ENCODE assay signal across 11 cellular contexts in genomic region chr7:143383642-143383957, GRCh38. TPM values are rescaled to one million over a fixed set of nuclear protein-coding genes. Genes with fewer than 3 reads are reported as not detected.
DNase-seq lines count a peak whose midpoint lies in the region; ATAC-seq and TF ChIP-seq lines count a peak whose summit lies in the region.
"Had no signal": no experiment of that assay in that cellular context is flagged by ENCODE, and none has a peak within 500 bp of the region (broad histone marks: within the 10 kb centered on the region; RNA-seq: fewer than 3 reads in every experiment).

No MANE protein-coding gene starts in this region.

- no peak for TF ChIP-seq POLR2A in IMR-90 (IDR thresholded peaks at IDR 0.05; ENCODE audit: low read depth, low read length)

- TF ChIP-seq RAD21 in IMR-90 (IDR thresholded peaks at IDR 0.05; ENCODE audit: low read length) = no peak

- POLR2A ChIA-PET in IMR-90 (lab: Charles Lee; ENCODE audit: unreplicated experiment) = interaction anchor here (1.2 kb wide), 1 partner anchor 14 kb away, joined by 4 read pairs; no protein-coding TSS in a partner anchor

- TF ChIP-seq CTCF in IMR-90 (conservative IDR thresholded peaks at IDR 0.05; ENCODE audit: low read depth, low read length) (no peak), astrocyte of the spinal cord (IDR thresholded peaks at IDR 0.05; ENCODE audit: low read depth, low read length) (no peak)

- H2BK5ac ChIP-seq in IMR-90 (ENCODE audit: low read depth, low read length, poor library complexity, severe bottlenecking) = no peak overlapping the region

- H2BK120ac ChIP-seq in IMR-90 (ENCODE audit: low read depth, low read length) = no peak overlapping the region

- H3K9ac ChIP-seq in IMR-90 (ENCODE audit: low read depth, low read length) (peak overlapping the region; percentile 97), stomach smooth muscle (ENCODE audit: low read length in 2 of 2) (peak overlapping the region in 1 of 2 donors; percentile 51)

- H3K4me3 ChIP-seq in IMR-90 (ENCODE audit: insufficient read depth, low read depth, low read length) (peak overlapping the region; percentile 68), astrocyte of the spinal cord (ENCODE audit: low read depth, low read length) (peak overlapping the region; percentile 95), stomach smooth muscle (ENCODE audit: low read length in 2 of 2) (peak overlapping the region; percentile 44 to 89)

- no peak overlapping the region for H2BK15ac ChIP-seq in IMR-90 (ENCODE audit: low read depth, low read length)

- H4K91ac ChIP-seq in IMR-90 (ENCODE audit: insufficient read depth, low read depth, low read length) = no peak overlapping the region

- H3K27me3 ChIP-seq in IMR-90 (ENCODE audit: control insufficient read depth, insufficient read depth, low read length) = no peaks in the 10 kb centered on the region
- no peaks in the 10 kb centered on the region for H3K27me3 ChIP-seq in stomach smooth muscle (ENCODE audit: control insufficient read depth in 1 of 2, insufficient read depth in 2 of 2, low read length in 2 of 2)

- WGBS in IMR-90 (ENCODE audit: extremely low coverage in 2 of 2, insufficient read length in 1 of 2), 2 experiments = no CpG with 5 or more reads among the region's 1 CpG

- no peak overlapping the region for H4K5ac ChIP-seq in IMR-90 (ENCODE audit: low read depth, low read length)

- intact Hi-C loops in IMR-90 (cut with micrococcal nuclease) = loop anchor here (5.0 kb wide), 2 partner anchors 141 to 821 kb away; no protein-coding TSS in a partner anchor

- H3K79me1 ChIP-seq in IMR-90 (ENCODE audit: low read depth in 1 of 2, low read length in 2 of 2) = peaks cover 16 to 63% of the 10 kb centered on the region in 2 experiments

- no peak overlapping the region for H4K8ac ChIP-seq in IMR-90 (ENCODE audit: low read depth in 2 of 2, low read length in 2 of 2)

- H3K9me1 ChIP-seq in IMR-90 (ENCODE audit: insufficient read depth, low read length) = peaks cover 28% of the 10 kb centered on the region

- dilution Hi-C loops in IMR-90 (cut with HindIII; ENCODE audit: low sequenced_read_pairs, unreplicated experiment) = no loop called here

- H2AK5ac ChIP-seq in IMR-90 (ENCODE audit: low read depth, low read length) = no peak overlapping the region

- peak overlapping the region; percentile 88 for H3K14ac ChIP-seq in IMR-90 (replicated peaks; ENCODE audit: low read depth, low read length)

- H4K20me1 ChIP-seq in IMR-90 (ENCODE audit: insufficient read depth, low read length) = peaks cover 68% of the 10 kb centered on the region

- H3K9me3 ChIP-seq in IMR-90 (ENCODE audit: control insufficient read depth, insufficient read depth, low read length) = no peaks in the 10 kb centered on the region
- no peaks in the 10 kb centered on the region for H3K9me3 ChIP-seq in stomach smooth muscle (ENCODE audit: control insufficient read depth in 2 of 2, low read length in 2 of 2)

- peak overlapping the region; percentile 54 for H3K4ac ChIP-seq in IMR-90 (ENCODE audit: low read depth, low read length)

- H3K4me1 ChIP-seq in IMR-90 (ENCODE audit: control insufficient read depth, insufficient read depth, low read length) (peaks cover 33% of the 10 kb centered on the region), stomach smooth muscle (ENCODE audit: control insufficient read depth, insufficient read depth, low read length) (peaks cover 78% of the 10 kb centered on the region)

- in situ Hi-C loops in IMR-90 (cut with MboI; ENCODE audit: low sequenced_read_pairs) (no loop called here), astrocyte of the spinal cord (cut with HindIII; ENCODE audit: low sequenced_read_pairs) (no loop called here)

- ATAC-seq in IMR-90 (ENCODE audit: low read depth) (no peak), HG03280 (IDR thresholded peaks at IDR 0.05; ENCODE audit: unreplicated experiment) (no peak)
- ATAC-seq: left lobe of liver had no signal

- no TSS peak for BruUV-seq in IMR-90 (replicated peaks; lab: Mats Ljungman, UMichigan)

- H3K27ac ChIP-seq in IMR-90 (ENCODE audit: insufficient read depth, low read length) (peak overlapping the region; percentile 100), stomach smooth muscle (ENCODE audit: low read length) (peak overlapping the region; percentile 99)

- no peak overlapping the region for H2AK9ac ChIP-seq in IMR-90 (replicated peaks; ENCODE audit: low read depth, low read length, poor library complexity)

- peak overlapping the region; percentile 93 for H3K4me2 ChIP-seq in IMR-90 (ENCODE audit: low read depth, low read length)

- CTCF ChIA-PET in IMR-90 (lab: Yijun Ruan, JAX) = interaction anchor here (0.7 kb wide), 1 partner anchor 18 kb away, joined by 3 read pairs; no protein-coding TSS in a partner anchor

- H3K23ac ChIP-seq in IMR-90 (ENCODE audit: low read depth, low read length) = peak overlapping the region; percentile 96

- H3K36me3 ChIP-seq in IMR-90 (ENCODE audit: control insufficient read depth, insufficient read depth, low read length) (peaks cover 59% of the 10 kb centered on the region), stomach smooth muscle (ENCODE audit: control insufficient read depth in 2 of 2, insufficient read depth in 2 of 2, low read length in 2 of 2) (peaks cover 16 to 18% of the 10 kb centered on the region in 2 donors)

- no peak overlapping the region for H2AFZ ChIP-seq in IMR-90 (replicated peaks; ENCODE audit: low read length, poor library complexity)

- DNase-seq in IMR-90 = no peak
- no peak for DNase-seq in astrocyte of the spinal cord (ENCODE audit: low read depth, low spot score)
- DNase-seq in islet precursor cell = peak; percentile 48
- no peak for DNase-seq in AG20443 (ENCODE audit: low spot score)
- no peak for DNase-seq in SKM-1 treated with dmso at 0.1 percent for 144 hours (lab: John Stamatoyannopoulos, UW; ENCODE audit: unreplicated experiment)
- DNase-seq in H4 (ENCODE audit: low spot score) = no peak
- DNase-seq: GF-D8 had no signal

- no peak overlapping the region for H3K18ac ChIP-seq in IMR-90 (ENCODE audit: low read depth, low read length)

- peak overlapping the region; percentile 38; the same call in 1 of the 2 replicates for H3K56ac ChIP-seq in IMR-90 (ENCODE audit: extremely low read depth, insufficient read depth, low read length)

- no peak overlapping the region for H2BK20ac ChIP-seq in IMR-90 (ENCODE audit: low read depth, low read length)

TF ChIP-seq in IMR-90, 13 proteins besides CTCF, POLR2A, EP300 and RAD21 (continues in another document):
- TF ChIP-seq BHLHE40 (IDR thresholded peaks at IDR 0.05; ENCODE audit: low read depth, low read length) = no peak
- no peak for TF ChIP-seq CEBPB (IDR thresholded peaks at IDR 0.05; ENCODE audit: low read depth, low read length)
- TF ChIP-seq RFX5 (IDR thresholded peaks at IDR 0.05; ENCODE audit: low read depth, low read length) = no peak
- no peak for TF ChIP-seq MXI1 (IDR thresholded peaks at IDR 0.05; ENCODE audit: borderline replicate concordance, low read depth, low read length)
- no peak for TF ChIP-seq RCOR1 (IDR thresholded peaks at IDR 0.05; ENCODE audit: insufficient replicate concordance, low read length)
- TF ChIP-seq SMC3 (IDR thresholded peaks at IDR 0.05; ENCODE audit: low read depth, low read length) = no peak
- TF ChIP-seq, protein P1, sequence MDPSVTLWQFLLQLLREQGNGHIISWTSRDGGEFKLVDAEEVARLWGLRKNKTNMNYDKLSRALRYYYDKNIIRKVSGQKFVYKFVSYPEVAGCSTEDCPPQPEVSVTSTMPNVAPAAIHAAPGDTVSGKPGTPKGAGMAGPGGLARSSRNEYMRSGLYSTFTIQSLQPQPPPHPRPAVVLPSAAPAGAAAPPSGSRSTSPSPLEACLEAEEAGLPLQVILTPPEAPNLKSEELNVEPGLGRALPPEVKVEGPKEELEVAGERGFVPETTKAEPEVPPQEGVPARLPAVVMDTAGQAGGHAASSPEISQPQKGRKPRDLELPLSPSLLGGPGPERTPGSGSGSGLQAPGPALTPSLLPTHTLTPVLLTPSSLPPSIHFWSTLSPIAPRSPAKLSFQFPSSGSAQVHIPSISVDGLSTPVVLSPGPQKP (IDR thresholded peaks at IDR 0.05; ENCODE audit: borderline replicate concordance, low read depth, low read length) = no peak
- no peak for TF ChIP-seq CHD1 (IDR thresholded peaks at IDR 0.05; ENCODE audit: low read depth, low read length)
- no peak for TF ChIP-seq USF2 (IDR thresholded peaks at IDR 0.05; ENCODE audit: low read depth, low read length)
- TF ChIP-seq MAFK (IDR thresholded peaks at IDR 0.05; ENCODE audit: low read depth, low read length) = no peak
- TF ChIP-seq NFE2L2 (IDR thresholded peaks at IDR 0.05; ENCODE audit: low read depth, low read length) = no peak
- no peak for TF ChIP-seq MAZ (IDR thresholded peaks at IDR 0.05; ENCODE audit: borderline replicate concordance, low read depth, low read length)

RNA-seq across cellular contexts. Expression of gene ZYX, which starts 2.5 kb away (rescaled TPM):
- total RNA-seq in IMR-90 (2012; rRNA removed) = 22.6 and 25.0 TPM in 2 replicates
- 291 and 334 TPM in 2 replicates for polyA plus RNA-seq in IMR-90 (2012; rRNA removed)
- polyA plus RNA-seq in IMR-90 (2012; cell fraction: cytosol; rRNA removed) = 247 and 450 TPM in 2 replicates
- polyA plus RNA-seq in IMR-90 (2012; cell fraction: nucleus; rRNA removed; ENCODE audit: low replicate concordance) = 390 and 724 TPM in 2 replicates
- 31.2 and 43.3 TPM in 2 replicates for total RNA-seq in H4 (2014; rRNA removed; shearing (Covaris generic))

RNA-seq across cellular contexts. Expression of gene FAM131B, which starts 21.1 kb away (rescaled TPM):
- total RNA-seq in IMR-90 (2012; rRNA removed) = 2.5 and 3.4 TPM in 2 replicates
- 3.7 and 4.3 TPM in 2 replicates for polyA plus RNA-seq in IMR-90 (2012; rRNA removed)
- polyA plus RNA-seq in IMR-90 (2012; cell fraction: cytosol; rRNA removed) = 2.4 and 3.9 TPM in 2 replicates
- 4.2 and 4.6 TPM in 2 replicates for polyA plus RNA-seq in IMR-90 (2012; cell fraction: nucleus; rRNA removed; ENCODE audit: low replicate concordance)
- total RNA-seq in H4 (2014; rRNA removed; shearing (Covaris generic)) = 2.0 and 3.1 TPM in 2 replicates

RNA-seq across cellular contexts. Expression of gene EPHA1, which starts 25.1 kb away (rescaled TPM):
- total RNA-seq in IMR-90 (2012; rRNA removed) = not detected in 2 replicates
- polyA plus RNA-seq in IMR-90 (2012; rRNA removed) = 0.10 TPM in 1 of 2 replicates, not detected in the other
- 0.04 TPM in 1 of 2 replicates, not detected in the other for polyA plus RNA-seq in IMR-90 (2012; cell fraction: cytosol; rRNA removed)
- polyA plus RNA-seq in IMR-90 (2012; cell fraction: nucleus; rRNA removed; ENCODE audit: low replicate concordance) = 0.04 and 0.11 TPM in 2 replicates
- not detected in 2 replicates for total RNA-seq in H4 (2014; rRNA removed; shearing (Covaris generic))

RNA-seq across cellular contexts. Expression of gene TAS2R60, which starts 59.7 kb away (rescaled TPM):
- not detected in 2 replicates for total RNA-seq in IMR-90 (2012; rRNA removed)
- not detected in 2 replicates for polyA plus RNA-seq in IMR-90 (2012; rRNA removed)
- not detected in 2 replicates for polyA plus RNA-seq in IMR-90 (2012; cell fraction: cytosol; rRNA removed)
- polyA plus RNA-seq in IMR-90 (2012; cell fraction: nucleus; rRNA removed; ENCODE audit: low replicate concordance) = not detected in 2 replicates
- not detected in 2 replicates for total RNA-seq in H4 (2014; rRNA removed; shearing (Covaris generic))
- polyA plus RNA-seq: IgD-negative memory B cell had no signal
